In the genomic region with DNA sequence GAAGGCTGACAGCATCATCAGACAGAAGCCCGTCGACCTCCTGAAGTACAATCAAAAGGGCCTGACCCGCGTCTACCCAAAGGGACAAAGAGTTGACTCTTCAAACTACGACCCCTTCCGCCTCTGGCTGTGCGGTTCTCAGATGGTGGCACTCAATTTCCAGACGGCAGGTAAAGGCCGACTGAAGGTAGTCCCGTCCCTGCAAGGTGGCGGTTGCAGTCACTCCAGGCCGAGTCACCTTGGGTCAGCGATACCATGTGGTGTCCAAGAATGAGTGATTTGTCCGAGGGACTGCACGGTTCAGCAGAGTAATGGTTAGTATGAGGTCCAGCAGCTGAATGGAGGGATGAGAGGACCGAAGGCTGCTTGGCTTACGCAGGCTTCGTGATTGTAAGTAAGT, we compare ENCODE assay signal across 18 cellular contexts.
DNase-seq lines count a peak whose midpoint lies in the region; ATAC-seq and TF ChIP-seq lines count a peak whose summit lies in the region.
"Had no signal": no experiment of that assay in that cellular context is flagged by ENCODE, and none has a peak within 500 bp of the region (broad histone marks: within the 10 kb centered on the region; RNA-seq: fewer than 3 reads in every experiment).

No MANE protein-coding gene starts in this region.

- CTCF ChIA-PET in activated CD8-positive, alpha-beta memory T cell treated with anti-CD3 and anti-CD28 coated beads, Interleukin-2, amount 10 ng/mL, durations not matched to agents 7 days and 5 days (lab: Charles Lee) = interaction anchor here (1.0 kb wide), 1 partner anchor 199 kb away, joined by 3 read pairs; no protein-coding TSS in a partner anchor
- CTCF ChIA-PET in CD4-positive, alpha-beta T cell (lab: Charles Lee) = no interaction called here

- H3K9me3 ChIP-seq in neuronal stem cell (replicated peaks in 1 of 2; ENCODE audit: control insufficient read depth in 2 of 2, insufficient read depth in 1 of 2, low read depth in 1 of 2, low read length in 2 of 2) (no peaks in the 10 kb centered on the region), esophagus squamous epithelium (no peaks in the 10 kb centered on the region)
- H3K9me3 ChIP-seq in CD4-positive, alpha-beta T cell (ENCODE audit: control insufficient read depth, low read length) = no peaks in the 10 kb centered on the region
- H3K9me3 ChIP-seq: BE2C, Caco-2 had no signal

- H3K27ac ChIP-seq in neuronal stem cell (replicated peaks; ENCODE audit: low read length) (no peak overlapping the region), esophagus squamous epithelium (no peak overlapping the region)
- H3K27ac ChIP-seq in CD4-positive, alpha-beta T cell (ENCODE audit: low read depth, low read length) = no peak overlapping the region
- H3K27ac ChIP-seq: HL-60 had no signal

- H2BK5ac ChIP-seq in neuronal stem cell (ENCODE audit: low read length) = no peak overlapping the region

- TF ChIP-seq CTCF in CD4-positive, alpha-beta T cell (IDR thresholded peaks at IDR 0.05) = no peak
- TF ChIP-seq CTCF in esophagus squamous epithelium (IDR thresholded peaks at IDR 0.05) = no peak

- peak overlapping the region; percentile 7 for H3K18ac ChIP-seq in neuronal stem cell (ENCODE audit: low read length)

- H2AFZ ChIP-seq in neuronal stem cell (ENCODE audit: low read length) = no peak overlapping the region
- H2AFZ ChIP-seq: GM23338 had no signal

- no peaks in the 10 kb centered on the region for H3K9me3 Mint-ChIP-seq in activated CD8-positive, alpha-beta memory T cell treated with anti-CD3 and anti-CD28 coated beads, Interleukin-2, amount 10 ng/mL, durations not matched to agents 7 days and 5 days (ENCODE audit: low read depth)
- H3K9me3 Mint-ChIP-seq in CD4-positive, alpha-beta T cell = no peaks in the 10 kb centered on the region
- H3K9me3 Mint-ChIP-seq: CD4-positive, CD25-positive, alpha-beta regulatory T cell; GM23338; HFFc6 had no signal

- no CpG with 5 or more reads among the region's 18 CpGs for WGBS in neuronal stem cell (ENCODE audit: extremely low coverage in 2 of 2, insufficient read length in 2 of 2, insufficient replicate concordance in 1 of 2), 2 donors
- WGBS in esophagus squamous epithelium, 2 donors = 78 to 90% methylated on average over 9 to 10 of the region's 18 CpGs

- POLR2A ChIA-PET in CD4-positive, alpha-beta T cell (lab: Charles Lee) = no interaction called here

- H3K27ac Mint-ChIP-seq in activated CD8-positive, alpha-beta memory T cell treated with anti-CD3 and anti-CD28 coated beads, Interleukin-2, amount 10 ng/mL, durations not matched to agents 7 days and 5 days = no peak overlapping the region
- H3K27ac Mint-ChIP-seq in CD4-positive, alpha-beta T cell = no peak overlapping the region
- H3K27ac Mint-ChIP-seq: CD4-positive, CD25-positive, alpha-beta regulatory T cell; GM23338; HFFc6 had no signal

- no peak overlapping the region for H3K23ac ChIP-seq in neuronal stem cell (ENCODE audit: low read depth, low read length, poor library complexity)

- H4K8ac ChIP-seq in neuronal stem cell (ENCODE audit: low read depth, low read length) = peak overlapping the region; percentile 78

- H3K4me3 ChIP-seq in neuronal stem cell (ENCODE audit: low read length in 2 of 2) (no peak overlapping the region), esophagus squamous epithelium (no peak overlapping the region)
- H3K4me3 ChIP-seq: GM23338, K562 had no signal

- no peak for TF ChIP-seq POLR2A in esophagus squamous epithelium (IDR thresholded peaks at IDR 0.05)

- no peak overlapping the region for H2BK15ac ChIP-seq in neuronal stem cell (ENCODE audit: low read length)

- H3K27me3 Mint-ChIP-seq in activated CD8-positive, alpha-beta memory T cell treated with anti-CD3 and anti-CD28 coated beads, Interleukin-2, amount 10 ng/mL, durations not matched to agents 7 days and 5 days = no peaks in the 10 kb centered on the region
- H3K27me3 Mint-ChIP-seq in CD4-positive, alpha-beta T cell = no peaks in the 10 kb centered on the region

- H3K27me3 ChIP-seq in neuronal stem cell (ENCODE audit: control insufficient read depth in 3 of 3, insufficient read depth in 3 of 3, low read depth in 1 of 3, low read length in 3 of 3) (peaks cover 0 to 7% (median 0%) of the 10 kb centered on the region in 3 experiments), esophagus squamous epithelium (no peaks in the 10 kb centered on the region)
- no peaks in the 10 kb centered on the region for H3K27me3 ChIP-seq in CD4-positive, alpha-beta T cell (ENCODE audit: control insufficient read depth, insufficient read depth, low read length)

- H2BK120ac ChIP-seq in neuronal stem cell (ENCODE audit: low read depth, low read length) = no peak overlapping the region

- peak; percentile 38 for DNase-seq in activated CD8-positive, alpha-beta memory T cell treated with anti-CD3 and anti-CD28 coated beads, Interleukin-2, amount 10 ng/mL, durations not matched to agents 7 days and 5 days
- no peak for DNase-seq in activated CD8-positive, alpha-beta memory T cell treated with anti-CD3 and anti-CD28 coated beads, Interleukin-2, amount 50 U/mL, for 48 hours
- DNase-seq in ecto neural progenitor cell (ENCODE audit: low spot score) = peak; percentile 36
- no peak for DNase-seq in neuronal stem cell (ENCODE audit: low spot score)
- no peak for DNase-seq in CD4-positive, alpha-beta T cell
- no peak for DNase-seq in esophagus squamous epithelium (lab: John Stamatoyannopoulos, UW)
- DNase-seq in NCI-H1092 treated with DMSO at 0.1 percent for 48 hours (lab: John Stamatoyannopoulos, UW) = no peak
- DNase-seq: 8988T; BE2C; C1 segment of cervical spinal cord; Caco-2; CD4-positive, CD25-positive, alpha-beta regulatory T cell; HFFc6; IMR-90 had no signal

- intact Hi-C loops in CD4-positive, alpha-beta T cell (cut with DNase I, micrococcal nuclease) = no loop called here
- intact Hi-C loops in esophagus squamous epithelium (cut with DNase I) = no loop called here

- no peak overlapping the region for H3K4ac ChIP-seq in neuronal stem cell (ENCODE audit: low read length)

- H3K36me3 Mint-ChIP-seq in activated CD8-positive, alpha-beta memory T cell treated with anti-CD3 and anti-CD28 coated beads, Interleukin-2, amount 10 ng/mL, durations not matched to agents 7 days and 5 days = peaks cover 23% of the 10 kb centered on the region
- no peaks in the 10 kb centered on the region for H3K36me3 Mint-ChIP-seq in CD4-positive, alpha-beta T cell (ENCODE audit: low read depth)
- H3K36me3 Mint-ChIP-seq: CD4-positive, CD25-positive, alpha-beta regulatory T cell had no signal

- peaks cover 0 to 14% of the 10 kb centered on the region in 2 donors for H3K4me1 ChIP-seq in neuronal stem cell (ENCODE audit: control insufficient read depth in 2 of 2, insufficient read depth in 1 of 2, low read depth in 1 of 2, low read length in 2 of 2)
- peaks cover 0 to 29% (median 14%) of the 10 kb centered on the region in 3 donors for H3K4me1 ChIP-seq in esophagus squamous epithelium
- H3K4me1 ChIP-seq: BE2C, Caco-2 had no signal

- H3K9ac ChIP-seq in neuronal stem cell (ENCODE audit: low read depth, low read length, poor library complexity) = no peak overlapping the region

- no peak for ATAC-seq in activated CD8-positive, alpha-beta memory T cell treated with anti-CD3 and anti-CD28 coated beads, Interleukin-2, amount 10 ng/mL, durations not matched to agents 7 days and 5 days
- no peak for ATAC-seq in CD4-positive, alpha-beta T cell (ENCODE audit: poor library complexity)
- ATAC-seq: GM23338, HCT116, K562 had no signal

- no peak overlapping the region for H3K4me3 Mint-ChIP-seq in activated CD8-positive, alpha-beta memory T cell treated with anti-CD3 and anti-CD28 coated beads, Interleukin-2, amount 10 ng/mL, durations not matched to agents 7 days and 5 days
- no peak overlapping the region for H3K4me3 Mint-ChIP-seq in CD4-positive, alpha-beta T cell
- H3K4me3 Mint-ChIP-seq: CD4-positive, CD25-positive, alpha-beta regulatory T cell; GM23338; HFFc6 had no signal

- no peak overlapping the region for H3K4me2 ChIP-seq in neuronal stem cell (ENCODE audit: insufficient read depth, low read length, poor library complexity, severe bottlenecking)
- H3K4me2 ChIP-seq: GM23338 had no signal

- peaks cover 5% of the 10 kb centered on the region for H3K4me1 Mint-ChIP-seq in activated CD8-positive, alpha-beta memory T cell treated with anti-CD3 and anti-CD28 coated beads, Interleukin-2, amount 10 ng/mL, durations not matched to agents 7 days and 5 days
- H3K4me1 Mint-ChIP-seq in CD4-positive, alpha-beta T cell (ENCODE audit: low read depth) = no peaks in the 10 kb centered on the region
- H3K4me1 Mint-ChIP-seq: CD4-positive, CD25-positive, alpha-beta regulatory T cell had no signal

- no peaks in the 10 kb centered on the region for H3K79me1 ChIP-seq in neuronal stem cell (ENCODE audit: low read depth, low read length)

- no peak overlapping the region for H2BK12ac ChIP-seq in neuronal stem cell (ENCODE audit: low read length)

- no peak overlapping the region for H4K91ac ChIP-seq in neuronal stem cell (ENCODE audit: low read depth, low read length, poor library complexity)

- H3K36me3 ChIP-seq in neuronal stem cell (replicated peaks in 1 of 2; ENCODE audit: control insufficient read depth in 2 of 2, insufficient read depth in 2 of 2, low read length in 2 of 2) (no peaks in the 10 kb centered on the region), esophagus squamous epithelium (peaks cover 0 to 43% (median 0%) of the 10 kb centered on the region in 3 donors)
- H3K36me3 ChIP-seq: BE2C had no signal

- H3K14ac ChIP-seq in neuronal stem cell (ENCODE audit: low read length) = no peak overlapping the region

- H2AK5ac ChIP-seq in neuronal stem cell (ENCODE audit: low read depth, low read length) = no peak overlapping the region

Comparison
In these comparisons a context has a peak if more than half of its experiments do, and no peak if none do; other contexts are left out.
1. DNase-seq: peak in activated CD8-positive, alpha-beta memory T cell treated with anti-CD3 and anti-CD28 coated beads, Interleukin-2, amount 10 ng/mL, durations not matched to agents 7 days and 5 days (single experiment) and ecto neural progenitor cell (single experiment); none in activated CD8-positive, alpha-beta memory T cell treated with anti-CD3 and anti-CD28 coated beads, Interleukin-2, amount 50 U/mL, for 48 hours (single experiment), neuronal stem cell (single experiment), CD4-positive, alpha-beta T cell (0 of 10), esophagus squamous epithelium (single experiment) and NCI-H1092 treated with DMSO at 0.1 percent for 48 hours (single experiment).